16 cellular contexts compared by ENCODE assay signal in the genomic region with DNA sequence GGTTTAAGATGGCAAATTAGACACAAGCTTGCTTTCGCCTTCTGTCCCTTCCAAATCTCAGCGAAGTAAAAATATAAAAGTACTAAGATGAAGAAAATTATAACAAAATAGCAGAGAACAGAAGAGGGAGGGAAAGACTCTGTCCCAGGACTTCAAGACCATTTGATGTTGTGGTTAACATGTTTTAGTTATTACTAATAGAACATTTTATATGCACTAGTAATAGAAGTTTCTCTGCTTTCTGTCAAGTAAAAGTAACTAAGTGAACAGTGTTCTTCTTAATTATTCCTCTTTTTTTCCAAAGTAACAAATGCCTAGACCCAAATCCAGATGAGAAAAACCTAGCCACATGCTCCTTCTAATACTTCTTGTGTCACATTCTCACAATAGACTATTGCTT.
DNase-seq lines count a peak whose midpoint lies in the region; ATAC-seq and TF ChIP-seq lines count a peak whose summit lies in the region.
"Had no signal": no experiment of that assay in that cellular context is flagged by ENCODE, and none has a peak within 500 bp of the region (broad histone marks: within the 10 kb centered on the region; RNA-seq: fewer than 3 reads in every experiment).

No MANE protein-coding gene starts in this region.

- no peak for ATAC-seq in upper lobe of right lung
- ATAC-seq: GM12878 had no signal

- H4K8ac ChIP-seq in mesenchymal stem cell (ENCODE audit: low read length) = no peak overlapping the region

- CTCF ChIA-PET in activated CD4-positive, alpha-beta memory T cell treated with anti-CD3 and anti-CD28 coated beads, Interleukin-2, amount 10 ng/mL, durations not matched to agents 7 days and 5 days (lab: Charles Lee) = no interaction called here
- CTCF ChIA-PET in activated CD4-positive, alpha-beta T cell treated with anti-CD3 and anti-CD28 coated beads, Interleukin-2, amount 10 ng/mL, durations not matched to agents 7 days and 5 days (lab: Charles Lee) = no interaction called here

- H3K4me3 Mint-ChIP-seq in chondrocyte (ENCODE audit: unreplicated experiment) = no peak overlapping the region
- H3K4me3 Mint-ChIP-seq in activated CD4-positive, alpha-beta memory T cell treated with anti-CD3 and anti-CD28 coated beads, Interleukin-2, amount 10 ng/mL, durations not matched to agents 7 days and 5 days = no peak overlapping the region
- no peak overlapping the region for H3K4me3 Mint-ChIP-seq in activated CD4-positive, alpha-beta T cell treated with anti-CD3 and anti-CD28 coated beads, Interleukin-2, amount 10 ng/mL, durations not matched to agents 7 days and 5 days

- H2AFZ ChIP-seq in mesenchymal stem cell (ENCODE audit: low read depth, low read length) = no peak overlapping the region

- no peaks in the 10 kb centered on the region for H3K27me3 Mint-ChIP-seq in chondrocyte (ENCODE audit: low read depth)
- peaks cover 6% of the 10 kb centered on the region for H3K27me3 Mint-ChIP-seq in activated CD4-positive, alpha-beta memory T cell treated with anti-CD3 and anti-CD28 coated beads, Interleukin-2, amount 10 ng/mL, durations not matched to agents 7 days and 5 days
- H3K27me3 Mint-ChIP-seq in activated CD4-positive, alpha-beta T cell treated with anti-CD3 and anti-CD28 coated beads, Interleukin-2, amount 10 ng/mL, durations not matched to agents 7 days and 5 days = peaks cover 11% of the 10 kb centered on the region

- peaks cover 1% of the 10 kb centered on the region for H3K4me1 ChIP-seq in mesenchymal stem cell (ENCODE audit: control insufficient read depth, insufficient read depth, low read depth, low read length)
- H3K4me1 ChIP-seq in upper lobe of right lung = no peaks in the 10 kb centered on the region

- H3K79me1 ChIP-seq in mesenchymal stem cell (replicated peaks; ENCODE audit: low read length, poor library complexity, severe bottlenecking) = no peaks in the 10 kb centered on the region

- no peaks in the 10 kb centered on the region for H3K9me3 Mint-ChIP-seq in chondrocyte (ENCODE audit: low read depth)
- no peaks in the 10 kb centered on the region for H3K9me3 Mint-ChIP-seq in activated CD4-positive, alpha-beta memory T cell treated with anti-CD3 and anti-CD28 coated beads, Interleukin-2, amount 10 ng/mL, durations not matched to agents 7 days and 5 days
- H3K9me3 Mint-ChIP-seq in activated CD4-positive, alpha-beta T cell treated with anti-CD3 and anti-CD28 coated beads, Interleukin-2, amount 10 ng/mL, durations not matched to agents 7 days and 5 days = peaks cover 3% of the 10 kb centered on the region

- peak overlapping the region; percentile 64 for H3K27ac Mint-ChIP-seq in chondrocyte (ENCODE audit: unreplicated experiment)
- H3K27ac Mint-ChIP-seq in activated CD4-positive, alpha-beta memory T cell treated with anti-CD3 and anti-CD28 coated beads, Interleukin-2, amount 10 ng/mL, durations not matched to agents 7 days and 5 days = no peak overlapping the region
- no peak overlapping the region for H3K27ac Mint-ChIP-seq in activated CD4-positive, alpha-beta T cell treated with anti-CD3 and anti-CD28 coated beads, Interleukin-2, amount 10 ng/mL, durations not matched to agents 7 days and 5 days

- peaks cover 0 to 4% of the 10 kb centered on the region in 2 experiments for H3K27me3 ChIP-seq in mesenchymal stem cell (ENCODE audit: control insufficient read depth in 1 of 2, insufficient read depth in 1 of 2, low read length in 2 of 2)
- no peaks in the 10 kb centered on the region for H3K27me3 ChIP-seq in upper lobe of right lung
- H3K27me3 ChIP-seq: BLaER1 treated with 17β-estradiol and CSF1 and Interleukin-3, amounts not matched to agents 10 nM and 100 nM had no signal

- no peak overlapping the region for H2BK12ac ChIP-seq in mesenchymal stem cell (ENCODE audit: low read length in 2 of 2)

- peak; percentile 70 for DNase-seq in EH (ENCODE audit: low read depth)
- DNase-seq in M059J (ENCODE audit: low read depth) = peak; percentile 57
- no peak for DNase-seq in chondrocyte (ENCODE audit: low spot score)
- peak; percentile 26 for DNase-seq in mesenchymal stem cell
- DNase-seq in upper lobe of right lung = no peak
- DNase-seq in activated CD4-positive, alpha-beta memory T cell treated with anti-CD3 and anti-CD28 coated beads, Interleukin-2, amount 10 ng/mL, durations not matched to agents 7 days and 5 days = no peak
- no peak for DNase-seq in NCI-H1417 (lab: John Stamatoyannopoulos, UW)
- DNase-seq in activated CD4-positive, alpha-beta T cell treated with anti-CD3 and anti-CD28 coated beads, Interleukin-2, amount 10 ng/mL, durations not matched to agents 7 days and 5 days = no peak
- DNase-seq: DMS 273 treated with DMSO at 0.1 percent for 48 hours, NCI-H1417 treated with DMSO at 0.1 percent for 48 hours, NCI-H2081, NCI-H524, SIG-M5 had no signal

- no peak overlapping the region for H4K91ac ChIP-seq in mesenchymal stem cell (ENCODE audit: low read length)

- H3K36me3 Mint-ChIP-seq in chondrocyte (ENCODE audit: low read depth) = no peaks in the 10 kb centered on the region
- H3K36me3 Mint-ChIP-seq in activated CD4-positive, alpha-beta memory T cell treated with anti-CD3 and anti-CD28 coated beads, Interleukin-2, amount 10 ng/mL, durations not matched to agents 7 days and 5 days (ENCODE audit: low read depth) = no peaks in the 10 kb centered on the region
- no peaks in the 10 kb centered on the region for H3K36me3 Mint-ChIP-seq in activated CD4-positive, alpha-beta T cell treated with anti-CD3 and anti-CD28 coated beads, Interleukin-2, amount 10 ng/mL, durations not matched to agents 7 days and 5 days (ENCODE audit: low read depth)

- H3K23ac ChIP-seq in mesenchymal stem cell (ENCODE audit: low read length in 2 of 2) = no peak overlapping the region

- intact Hi-C loops in upper lobe of right lung (cut with DNase I) = no loop called here

- no peak overlapping the region for H3K9ac ChIP-seq in mesenchymal stem cell (ENCODE audit: low read length)
- H3K9ac ChIP-seq: BLaER1 treated with 17β-estradiol and CSF1 and Interleukin-3, amounts not matched to agents 10 nM and 100 nM; KMS-11 had no signal

- H3K36me3 ChIP-seq in mesenchymal stem cell (ENCODE audit: control insufficient read depth in 1 of 2, insufficient read depth in 2 of 2, low read depth in 1 of 2, low read length in 2 of 2) = no peaks in the 10 kb centered on the region
- no peaks in the 10 kb centered on the region for H3K36me3 ChIP-seq in upper lobe of right lung
- H3K36me3 ChIP-seq: BLaER1 treated with 17β-estradiol and CSF1 and Interleukin-3, amounts not matched to agents 10 nM and 100 nM had no signal

- H3K9me3 ChIP-seq in mesenchymal stem cell (ENCODE audit: control insufficient read depth, low read length) (no peaks in the 10 kb centered on the region), upper lobe of right lung (no peaks in the 10 kb centered on the region)

- WGBS in mesenchymal stem cell = no CpG with 5 or more reads among the region's 2 CpGs

- H3K4me2 ChIP-seq in mesenchymal stem cell (ENCODE audit: low read length, poor library complexity, severe bottlenecking) = no peak overlapping the region
- H3K4me2 ChIP-seq: BLaER1 treated with 17β-estradiol and CSF1 and Interleukin-3, amounts not matched to agents 10 nM and 100 nM; KMS-11 had no signal

- no peak overlapping the region for H3K18ac ChIP-seq in mesenchymal stem cell (ENCODE audit: low read depth in 1 of 2, low read length in 2 of 2)

- H3K4me3 ChIP-seq in mesenchymal stem cell (ENCODE audit: insufficient read depth in 1 of 2, low read depth in 1 of 2, low read length in 2 of 2) (no peak overlapping the region), upper lobe of right lung (no peak overlapping the region)
- H3K4me3 ChIP-seq: BLaER1 treated with 17β-estradiol and CSF1 and Interleukin-3, amounts not matched to agents 10 nM and 100 nM; GM12878 had no signal

- no peak overlapping the region for H2BK5ac ChIP-seq in mesenchymal stem cell (ENCODE audit: low read depth, low read length, poor library complexity, severe bottlenecking)

- H2BK120ac ChIP-seq in mesenchymal stem cell (ENCODE audit: low read depth, low read length) = no peak overlapping the region

- TF ChIP-seq CTCF in chondrocyte (IDR thresholded peaks at IDR 0.05) (no peak), upper lobe of right lung (IDR thresholded peaks at IDR 0.05) (no peak)

- no peak overlapping the region for H3K14ac ChIP-seq in mesenchymal stem cell (ENCODE audit: low read length in 2 of 2)

- H3K4ac ChIP-seq in mesenchymal stem cell (ENCODE audit: low read depth in 1 of 2, low read length in 2 of 2) = no peak overlapping the region

- H3K27ac ChIP-seq in mesenchymal stem cell (ENCODE audit: low read length, poor library complexity, severe bottlenecking) (no peak overlapping the region), upper lobe of right lung (no peak overlapping the region)
- H3K27ac ChIP-seq: BLaER1 treated with 17β-estradiol and CSF1 and Interleukin-3, amounts not matched to agents 10 nM and 100 nM; KMS-11 had no signal

- POLR2A ChIA-PET in activated CD4-positive, alpha-beta memory T cell treated with anti-CD3 and anti-CD28 coated beads, Interleukin-2, amount 10 ng/mL, durations not matched to agents 7 days and 5 days (lab: Charles Lee) = no interaction called here
- POLR2A ChIA-PET in activated CD4-positive, alpha-beta T cell treated with anti-CD3 and anti-CD28 coated beads, Interleukin-2, amount 10 ng/mL, durations not matched to agents 7 days and 5 days (lab: Charles Lee) = no interaction called here

- H2AK5ac ChIP-seq in mesenchymal stem cell (ENCODE audit: low read length, severe bottlenecking) = no peak overlapping the region

- no peak overlapping the region for H2BK15ac ChIP-seq in mesenchymal stem cell (ENCODE audit: low read depth, poor library complexity, severe bottlenecking)

- H3K4me1 Mint-ChIP-seq in chondrocyte (ENCODE audit: low read depth) = peaks cover 8% of the 10 kb centered on the region
- H3K4me1 Mint-ChIP-seq in activated CD4-positive, alpha-beta memory T cell treated with anti-CD3 and anti-CD28 coated beads, Interleukin-2, amount 10 ng/mL, durations not matched to agents 7 days and 5 days = no peaks in the 10 kb centered on the region
- H3K4me1 Mint-ChIP-seq in activated CD4-positive, alpha-beta T cell treated with anti-CD3 and anti-CD28 coated beads, Interleukin-2, amount 10 ng/mL, durations not matched to agents 7 days and 5 days = no peaks in the 10 kb centered on the region

Comparison
In these comparisons a context has a peak if more than half of its experiments do, and no peak if none do; other contexts are left out.
1. DNase-seq: peak in EH (single experiment), M059J (single experiment) and mesenchymal stem cell (single experiment); none in chondrocyte (single experiment), upper lobe of right lung (single experiment), activated CD4-positive, alpha-beta memory T cell treated with anti-CD3 and anti-CD28 coated beads, Interleukin-2, amount 10 ng/mL, durations not matched to agents 7 days and 5 days (single experiment), NCI-H1417 (0 of 3) and activated CD4-positive, alpha-beta T cell treated with anti-CD3 and anti-CD28 coated beads, Interleukin-2, amount 10 ng/mL, durations not matched to agents 7 days and 5 days (single experiment).